ENCODE assay signal across 9 cellular contexts in genomic region chr7:94449151-94449725, GRCh38. TPM values are rescaled to one million over a fixed set of nuclear protein-coding genes. Genes with fewer than 3 reads are reported as not detected.
DNase-seq lines count a peak whose midpoint lies in the region; ATAC-seq and TF ChIP-seq lines count a peak whose summit lies in the region.
"Had no signal": no experiment of that assay in that cellular context is flagged by ENCODE, and none has a peak within 500 bp of the region (broad histone marks: within the 10 kb centered on the region; RNA-seq: fewer than 3 reads in every experiment).

No MANE protein-coding gene starts in this region.

- H3K4me2 ChIP-seq in Loucy (ENCODE audit: low read depth, low read length, poor library complexity, severe bottlenecking), result no peak overlapping the region

- intact Hi-C loops in prostate gland (cut with DNase I), result loop anchor here (10.0 kb wide), 2 partner anchors 796 to 1026 kb away; no protein-coding TSS in a partner anchor

- H3K9ac ChIP-seq in Loucy (ENCODE audit: low read depth, low read length, poor library complexity, severe bottlenecking), result no peak overlapping the region

- no peak for TF ChIP-seq POLR2A in prostate gland (IDR thresholded peaks at IDR 0.05)

- no peaks in the 10 kb centered on the region for H3K9me2 ChIP-seq in Loucy (replicated peaks; ENCODE audit: low read depth, low read length)

- H3K4me1 ChIP-seq in Loucy (ENCODE audit: insufficient read depth, low read length, poor library complexity, severe bottlenecking) (no peaks in the 10 kb centered on the region), SJCRH30 (peaks cover 49% of the 10 kb centered on the region), prostate gland (replicated peaks) (no peaks in the 10 kb centered on the region)

- H3K79me2 ChIP-seq in Loucy (ENCODE audit: insufficient read depth, low read length), result no peaks in the 10 kb centered on the region

- H3K9me3 ChIP-seq in Loucy (ENCODE audit: insufficient read depth, low read depth, low read length) (no peaks in the 10 kb centered on the region), SJCRH30 (replicated peaks) (0 out of 2 replicates have a peak, but pooled peaks cover 4% of the 10 kb centered on the region), prostate gland (no peaks in the 10 kb centered on the region)

- TF ChIP-seq CTCF in Loucy (conservative IDR thresholded peaks at IDR 0.05; ENCODE audit: low read length), result peak; percentile 79
- peak in 3 of 4 experiments; percentile 49 to 70 (median 63) for TF ChIP-seq CTCF in prostate gland (IDR thresholded peaks at IDR 0.05)

- H3K4me3 ChIP-seq in Loucy (ENCODE audit: low read length, poor library complexity, severe bottlenecking) (no peak overlapping the region), SJCRH30 (no peak overlapping the region), prostate gland (no peak overlapping the region)
- H3K4me3 ChIP-seq: skin epidermis had no signal

- no peaks in the 10 kb centered on the region for H4K20me1 ChIP-seq in Loucy (ENCODE audit: insufficient read depth, low read length, poor library complexity, severe bottlenecking)

- H3K36me3 ChIP-seq in Loucy (ENCODE audit: insufficient read depth, low read length) (no peaks in the 10 kb centered on the region), SJCRH30 (no peaks in the 10 kb centered on the region), prostate gland (no peaks in the 10 kb centered on the region)

- no peaks in the 10 kb centered on the region for H3K27me3 ChIP-seq in Loucy (ENCODE audit: insufficient read depth, low read length, poor library complexity, severe bottlenecking)
- no peaks in the 10 kb centered on the region for H3K27me3 ChIP-seq in SJCRH30
- no peaks in the 10 kb centered on the region for H3K27me3 ChIP-seq in prostate gland (replicated peaks; ENCODE audit: insufficient read depth)

- H3F3A ChIP-seq in Loucy (ENCODE audit: low read depth), result no peaks in the 10 kb centered on the region

- 41% methylated on average over 4 of the region's 4 CpGs for WGBS in prostate gland

- DNase-seq in DMS153 treated with DMSO at 0.1 percent for 48 hours (lab: John Stamatoyannopoulos, UW; ENCODE audit: unreplicated experiment) (peak; percentile 40), SJCRH30 (peak; percentile 27 to 85), fibroblast of peridontal ligament (ENCODE audit: extremely low read depth) (peak; percentile 77), prostate gland (ENCODE audit: low spot score) (no peak)
- no peak for DNase-seq in stimulated activated CD4-positive, alpha-beta T cell treated with anti-CD3 and anti-CD28 coated beads, Interleukin-15, amount 100 ng/mL, for 24 hours

- ATAC-seq in GM21423 (IDR thresholded peaks at IDR 0.05; ENCODE audit: unreplicated experiment), result peak; percentile 79
- ATAC-seq in GM19023 (IDR thresholded peaks at IDR 0.05; ENCODE audit: unreplicated experiment), result no peak

- H2AFZ ChIP-seq in Loucy (ENCODE audit: low read length), result peak overlapping the region; percentile 65

- peak overlapping the region; percentile 26 for H3K27ac ChIP-seq in SJCRH30
- H3K27ac ChIP-seq in prostate gland, result no peak overlapping the region
- H3K27ac ChIP-seq: skin epidermis had no signal

RNA-seq across cellular contexts. Expression of gene COL1A2, which starts 54.5 kb away (rescaled TPM):
- total RNA-seq in SJCRH30 (2014; rRNA removed; shearing (Covaris generic)), result 0.12 and 0.20 TPM in 2 replicates
- total RNA-seq in prostate gland, result 100 to 1,000 TPM in 1 of 2 donors, 10 to 100 TPM in 1; 51.2 to 805 TPM

Comparison
In these comparisons a context has a peak if more than half of its experiments do, and no peak if none do; other contexts are left out.
1. DNase-seq: peak in DMS153 treated with DMSO at 0.1 percent for 48 hours (single experiment), SJCRH30 (2 of 2) and fibroblast of peridontal ligament (single experiment); none in prostate gland (single experiment) and stimulated activated CD4-positive, alpha-beta T cell treated with anti-CD3 and anti-CD28 coated beads, Interleukin-15, amount 100 ng/mL, for 24 hours (single experiment).
2. RNA of gene COL1A2, which starts 54.5 kb away (total RNA-seq): 51.2 to 805 TPM in prostate gland; 0.12 to 0.20 TPM in SJCRH30; every median in the first group is over 10 times any median in the second.